ENCODE assay signal across 7 cellular contexts in genomic region chr7:102503141-102503540, GRCh38. TPM values are rescaled to one million over a fixed set of nuclear protein-coding genes. Genes with fewer than 3 reads are reported as not detected.
A peak's percentile ranks its signal among the peaks of the same experiment; 100 is the strongest.
DNase-seq lines count a peak whose midpoint lies in the region; ATAC-seq and TF ChIP-seq lines count a peak whose summit lies in the region.
"Not testable (repeated sequence)": the region's sequence is repeated elsewhere in the genome, so short reads cannot be mapped to it uniquely, and the experiment has no call there.

No MANE protein-coding gene starts in this region.

- H3K9me3 Mint-ChIP-seq in activated T-helper 17 cell treated with anti-CD3 and anti-CD28 coated beads, Interleukin-2, amount 50 U/mL, for 72 hours: not testable (repeated sequence)

- not testable (repeated sequence) for H3K4me1 Mint-ChIP-seq in activated T-helper 17 cell treated with anti-CD3 and anti-CD28 coated beads, Interleukin-2, amount 50 U/mL, for 72 hours

- TF ChIP-seq CTCF in right lobe of liver (IDR thresholded peaks at IDR 0.05); mucosa of descending colon (IDR thresholded peaks at IDR 0.05); psoas muscle (IDR thresholded peaks at IDR 0.05); gastrocnemius medialis (IDR thresholded peaks at IDR 0.05 in 4 of 5, conservative IDR thresholded peaks at IDR 0.05 in 1 of 5); upper lobe of right lung (IDR thresholded peaks at IDR 0.05): not testable (repeated sequence)

- H3K36me3 Mint-ChIP-seq in activated T-helper 17 cell treated with anti-CD3 and anti-CD28 coated beads, Interleukin-2, amount 50 U/mL, for 72 hours (ENCODE audit: low read depth): not testable (repeated sequence)

- no CpG with 5 or more reads among the region's 12 CpGs for WGBS in right lobe of liver (ENCODE audit: insufficient coverage, low coverage, low lambda C conversion rate, missing lambda C conversion rate)
- no CpG with 5 or more reads among the region's 12 CpGs for WGBS in psoas muscle, 3 donors

- H3K4me1 ChIP-seq in right lobe of liver; mucosa of descending colon (ENCODE audit: low read depth); psoas muscle; gastrocnemius medialis; upper lobe of right lung: not testable (repeated sequence)

- intact Hi-C loops in right lobe of liver (cut with DNase I); mucosa of descending colon (cut with DNase I, micrococcal nuclease); psoas muscle (cut with DNase I); gastrocnemius medialis (cut with DNase I; ENCODE audit: low total_unique reads); upper lobe of right lung (cut with DNase I): not testable (repeated sequence)

- not testable (repeated sequence) for H3K27me3 Mint-ChIP-seq in activated T-helper 17 cell treated with anti-CD3 and anti-CD28 coated beads, Interleukin-2, amount 50 U/mL, for 72 hours

- H3K27me3 ChIP-seq in right lobe of liver; psoas muscle (ENCODE audit: insufficient read depth in 3 of 3, low read length in 2 of 3); gastrocnemius medialis; upper lobe of right lung: not testable (repeated sequence)

- DNase-seq in left lobe of liver (ENCODE audit: low spot score); right lobe of liver; mucosa of descending colon; psoas muscle; gastrocnemius medialis; upper lobe of right lung: not testable (repeated sequence)

- H3K36me3 ChIP-seq in right lobe of liver; mucosa of descending colon (ENCODE audit: low read depth); psoas muscle (ENCODE audit: insufficient read depth in 1 of 2, low read depth in 1 of 2); gastrocnemius medialis; upper lobe of right lung: not testable (repeated sequence)

- H3K4me3 Mint-ChIP-seq in activated T-helper 17 cell treated with anti-CD3 and anti-CD28 coated beads, Interleukin-2, amount 50 U/mL, for 72 hours: not testable (repeated sequence)

- H3K27ac ChIP-seq in right lobe of liver, psoas muscle, gastrocnemius medialis, upper lobe of right lung: not testable (repeated sequence)

- not testable (repeated sequence) for TF ChIP-seq POLR2A in right lobe of liver (IDR thresholded peaks at IDR 0.05); gastrocnemius medialis (IDR thresholded peaks at IDR 0.05)

- H3K27ac Mint-ChIP-seq in activated T-helper 17 cell treated with anti-CD3 and anti-CD28 coated beads, Interleukin-2, amount 50 U/mL, for 72 hours: not testable (repeated sequence)

- in situ Hi-C loops in gastrocnemius medialis (cut with MboI; ENCODE audit: low sequenced_read_pairs in 4 of 4): not testable (repeated sequence)

- peak; percentile 14 for ATAC-seq in activated T-helper 17 cell treated with anti-CD3 and anti-CD28 coated beads, Interleukin-2, amount 50 U/mL, for 72 hours (replicated peaks)
- peak; percentile 66 for ATAC-seq in left lobe of liver
- peak in 3 of 4 donors; percentile 10 to 38 (median 37) for ATAC-seq in right lobe of liver
- ATAC-seq in mucosa of descending colon: peak; percentile 10
- peak; percentile 65 to 74 (median 74) for ATAC-seq in psoas muscle
- ATAC-seq in gastrocnemius medialis: peak; percentile 59 to 69
- peak; percentile 13 for ATAC-seq in upper lobe of right lung

- H3K4me3 ChIP-seq in right lobe of liver, mucosa of descending colon, psoas muscle, gastrocnemius medialis, upper lobe of right lung: not testable (repeated sequence)

- H3K9me3 ChIP-seq in right lobe of liver, mucosa of descending colon, psoas muscle, gastrocnemius medialis, upper lobe of right lung: not testable (repeated sequence)

RNA-seq across cellular contexts. Expression of gene RASA4B, which starts 14.4 kb away (rescaled TPM):
- 10 to 100 TPM; 14.1 to 23.3 TPM for total RNA-seq in activated T-helper 17 cell treated with anti-CD3 and anti-CD28 coated beads, Interleukin-2, amount 50 U/mL, for 72 hours
- total RNA-seq in left lobe of liver (2.9 TPM), right lobe of liver (1 to 10 TPM; 1.1 to 3.4 (median 2.7) TPM), mucosa of descending colon (10 to 100 TPM in 2 of 3 donors, 1 to 10 TPM in 1; 8.0 to 30.8 (median 12.2) TPM), psoas muscle (100 to 1,000 TPM in 1 of 4 donors, 10 to 100 TPM in 3; 85.1 to 139 (median 88.8) TPM), gastrocnemius medialis (100 to 1,000 TPM in 2 of 4 donors, 10 to 100 TPM in 2; 38.0 to 127 (median 86.0) TPM), upper lobe of right lung (30.0 TPM)
- polyA plus RNA-seq in psoas muscle: 100 to 1,000 TPM in 1 of 3 donors, 10 to 100 TPM in 2; 29.5 to 116 (median 49.0) TPM

RNA-seq across cellular contexts. Expression of gene POLR2J, which starts 24.4 kb away (rescaled TPM):
- 10 to 100 TPM; 63.5 to 74.2 TPM for total RNA-seq in activated T-helper 17 cell treated with anti-CD3 and anti-CD28 coated beads, Interleukin-2, amount 50 U/mL, for 72 hours
- total RNA-seq in left lobe of liver (29.9 TPM), right lobe of liver (10 to 100 TPM; 18.8 to 27.1 (median 20.3) TPM), mucosa of descending colon (10 to 100 TPM; 44.0 to 59.3 (median 45.6) TPM), psoas muscle (100 to 1,000 TPM in 1 of 4 donors, 10 to 100 TPM in 3; 55.9 to 101 (median 68.2) TPM), gastrocnemius medialis (10 to 100 TPM; 25.7 to 67.9 (median 51.6) TPM), upper lobe of right lung (35.0 TPM)
- 100 to 1,000 TPM; 115 to 229 (median 166) TPM for polyA plus RNA-seq in psoas muscle

RNA-seq across cellular contexts. Expression of gene LRWD1, which starts 38.4 kb away (rescaled TPM):
- 10 to 100 TPM; 14.8 to 20.6 TPM for total RNA-seq in activated T-helper 17 cell treated with anti-CD3 and anti-CD28 coated beads, Interleukin-2, amount 50 U/mL, for 72 hours
- total RNA-seq in left lobe of liver (16.4 TPM), right lobe of liver (10 to 100 TPM in 4 of 6 experiments, 1 to 10 TPM in 2; 8.3 to 15.5 (median 12.9) TPM), mucosa of descending colon (10 to 100 TPM; 12.7 to 17.6 (median 13.3) TPM), psoas muscle (10 to 100 TPM; 10.4 to 15.6 (median 12.5) TPM), gastrocnemius medialis (10 to 100 TPM in 3 of 4 donors, 1 to 10 TPM in 1; 7.5 to 24.5 (median 18.0) TPM), upper lobe of right lung (15.7 TPM)
- polyA plus RNA-seq in psoas muscle: 10 to 100 TPM; 19.6 to 40.9 (median 27.2) TPM

RNA-seq across cellular contexts. Expression of gene ALKBH4, which starts 38.5 kb away (rescaled TPM):
- 1 to 10 TPM; 9.0 to 9.2 TPM for total RNA-seq in activated T-helper 17 cell treated with anti-CD3 and anti-CD28 coated beads, Interleukin-2, amount 50 U/mL, for 72 hours
- total RNA-seq in left lobe of liver (8.3 TPM), right lobe of liver (10 to 100 TPM in 1 of 6 experiments, 1 to 10 TPM in 5; 3.7 to 11.7 (median 5.6) TPM), mucosa of descending colon (10 to 100 TPM in 1 of 3 donors, 1 to 10 TPM in 2; 8.4 to 11.1 (median 10.0) TPM), psoas muscle (1 to 10 TPM; 2.7 to 8.2 (median 6.5) TPM), gastrocnemius medialis (10 to 100 TPM in 2 of 4 donors, 1 to 10 TPM in 2; 8.7 to 15.1 (median 10.9) TPM), upper lobe of right lung (7.4 TPM)
- polyA plus RNA-seq in psoas muscle: 10 to 100 TPM in 1 of 3 donors, 1 to 10 TPM in 2; 8.4 to 11.1 (median 8.6) TPM

RNA-seq across cellular contexts. Expression of gene UPK3BL2, which starts 40.4 kb away (rescaled TPM):
- 10 to 100 TPM; 21.4 to 45.7 TPM for total RNA-seq in activated T-helper 17 cell treated with anti-CD3 and anti-CD28 coated beads, Interleukin-2, amount 50 U/mL, for 72 hours
- total RNA-seq in left lobe of liver: 8.5 TPM
- total RNA-seq in right lobe of liver: 10 to 100 TPM in 2 of 6 experiments, 1 to 10 TPM in 2, under 1 TPM in 1, not detected in 1; 0.43 to 10.8 (median 7.9) TPM
- 10 to 100 TPM in 2 of 3 donors, 1 to 10 TPM in 1; 9.7 to 23.9 (median 18.7) TPM for total RNA-seq in mucosa of descending colon
- total RNA-seq in psoas muscle: 10 to 100 TPM in 1 of 4 donors, 1 to 10 TPM in 3; 1.7 to 11.1 (median 4.3) TPM
- polyA plus RNA-seq in psoas muscle: 1 to 10 TPM in 2 of 3 donors, under 1 TPM in 1; 0.88 to 6.2 (median 2.4) TPM
- 1 to 10 TPM in 2 of 4 donors, not detected in 2; 1.6 to 3.0 TPM for total RNA-seq in gastrocnemius medialis
- 19.3 TPM for total RNA-seq in upper lobe of right lung

Comparison
In these comparisons a context has a peak if more than half of its experiments do, and no peak if none do; other contexts are left out.
1. ATAC-seq: peak in every context shown above with its lines; median percentile 74 in psoas muscle; 66 in left lobe of liver; 64 in gastrocnemius medialis; 37 in right lobe of liver; 14 in activated T-helper 17 cell treated with anti-CD3 and anti-CD28 coated beads, Interleukin-2, amount 50 U/mL, for 72 hours; 13 in upper lobe of right lung; 10 in mucosa of descending colon.